ENCODE assay signal across 16 cellular contexts in the genomic region with DNA sequence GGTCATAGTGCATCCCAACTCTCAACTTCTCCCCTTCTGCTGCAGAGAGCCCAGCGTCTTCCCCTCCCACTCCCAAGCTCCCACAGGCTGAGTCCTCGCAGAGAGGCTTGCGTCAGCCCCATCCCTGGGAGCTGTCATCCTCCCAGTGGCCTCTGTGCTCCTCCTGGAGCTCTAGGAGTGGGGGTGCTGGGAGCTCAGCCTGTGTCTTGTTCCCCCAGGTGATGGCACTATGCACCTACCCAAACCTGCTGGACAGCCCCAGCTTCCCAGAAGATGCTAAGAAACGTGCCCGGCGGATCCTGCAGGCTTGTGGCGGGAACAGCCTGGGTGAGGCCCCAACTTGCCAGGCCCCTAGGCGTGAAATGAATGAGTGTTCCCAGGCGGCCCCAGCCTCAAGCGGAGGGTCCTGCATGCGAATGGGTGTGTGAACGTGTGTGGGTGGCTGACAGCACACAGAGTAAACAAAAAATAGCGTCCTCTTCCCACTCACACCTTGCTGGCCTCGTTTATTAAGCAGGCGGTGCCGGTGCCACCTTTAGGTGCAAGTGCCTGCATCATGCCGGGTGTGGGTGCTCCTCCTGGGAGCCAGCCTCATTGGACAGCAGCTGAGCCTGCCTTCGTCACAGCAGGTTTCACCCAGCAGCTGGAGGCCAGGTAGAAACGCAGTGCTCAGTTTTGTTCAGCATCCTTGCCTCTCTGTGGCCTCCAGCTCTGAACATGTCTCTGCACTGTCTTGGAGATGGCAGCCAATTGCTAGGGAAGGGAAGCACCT.
"Had no signal": no experiment of that assay in that cellular context is flagged by ENCODE, and none has a peak within 500 bp of the region (broad histone marks: within the 10 kb centered on the region; RNA-seq: fewer than 3 reads in every experiment).

No MANE protein-coding gene starts in this region.

- DNase-seq: activated CD4-positive, alpha-beta T cell treated with anti-CD3 and anti-CD28 coated beads, Interleukin-2, amount 10 ng/mL, durations not matched to agents 24 days and 14 days; activated CD8-positive, alpha-beta T cell treated with anti-CD3 and anti-CD28 coated beads for 36 hours; activated naive CD4-positive, alpha-beta T cell treated with anti-CD3 and anti-CD28 coated beads for 36 hours; activated T-cell treated with anti-CD3 and anti-CD28 coated beads, Interleukin-2, amount 50 U/mL, for 1 hour; effector CD4-positive, alpha-beta T cell; stimulated activated CD8-positive, alpha-beta memory T cell treated with anti-CD3 and anti-CD28 coated beads, Interleukin-4, amount 100 ng/mL, for 48 hours; stimulated activated naive CD4-positive, alpha-beta T cell treated with Interleukin-2 at 50 U/mL for 16 hours had no signal

- ATAC-seq: activated CD8-positive, alpha-beta T cell treated with anti-CD3 and anti-CD28 coated beads for 36 hours; activated T-helper 17 cell treated with anti-CD3 and anti-CD28 coated beads, Interleukin-2, amount 50 U/mL, for 72 hours; natural killer cell treated with Interleukin-12 subunit alpha and Interleukin-12 subunit beta and Interleukin-15 and Interleukin-18, amount 100 ng/mL, for 72 hours; pancreas had no signal

- FAIRE-seq: keratinocyte, pancreas, urothelium cell line had no signal

- H3K27ac ChIP-seq: coronary artery, neutrophil, pancreas had no signal

- H3K4me3 ChIP-seq: coronary artery, lung, pancreas, tibial nerve had no signal

- H3K36me3 ChIP-seq: neutrophil had no signal

- H3K9me3 ChIP-seq: neutrophil, pancreas, tibial nerve had no signal

- H3K27me3 ChIP-seq: neutrophil, pancreas, tibial nerve had no signal
